ENCODE assay signal across 8 cellular contexts in genomic region chr3:69013256-69014021, GRCh38. TPM values are rescaled to one million over a fixed set of nuclear protein-coding genes. Genes with fewer than 3 reads are reported as not detected.
A peak's percentile ranks its signal among the peaks of the same experiment; 100 is the strongest.
DNase-seq lines count a peak whose midpoint lies in the region; ATAC-seq and TF ChIP-seq lines count a peak whose summit lies in the region.

EOGT (minus strand) TSS chr3:69013684; CDS start chr3:69009846, 3,838 bp downstream.

- peak; percentile 67 for DNase-seq in A172 (ENCODE audit: low spot score)
- peak; percentile 17 for DNase-seq in NCI-H2196 treated with DMSO at 0.1 percent for 48 hours (lab: John Stamatoyannopoulos, UW; ENCODE audit: unreplicated experiment)
- DNase-seq in activated CD4-positive, CD25-positive, alpha-beta regulatory T cell (lab: John Stamatoyannopoulos, UW), result peak; percentile 58 to 71 (median 66)
- peak in 59 of 61 donors; percentile 21 to 92 (median 62) for DNase-seq in caudate nucleus (lab: John Stamatoyannopoulos, UW)
- DNase-seq in islet precursor cell, result peak; percentile 95
- DNase-seq in stimulated activated CD4-positive, alpha-beta T cell treated with anti-CD3 and anti-CD28 coated beads, Interleukin-15, amount 100 ng/mL, for 24 hours, result peak; percentile 91

- peak within 1 kb of the TSS; percentile 78 for H3K27ac ChIP-seq in caudate nucleus (ENCODE audit: low read depth, low read length)

- peak; percentile 78 for TF ChIP-seq POLR2A in GM18505 (IDR thresholded peaks at IDR 0.05; ENCODE audit: borderline replicate concordance, extremely low read depth, insufficient read depth, insufficient read length)

- ATAC-seq in GM18505 (IDR thresholded peaks at IDR 0.05; ENCODE audit: unreplicated experiment) (peak; percentile 86), HG02970 (IDR thresholded peaks at IDR 0.05; ENCODE audit: low FRiP score, unreplicated experiment) (peak; percentile 74)

RNA-seq across cellular contexts. Expression of gene EOGT, which starts in this region (rescaled TPM):
- 16.8 and 16.9 TPM in 2 replicates for total RNA-seq in A172 (2014; rRNA removed; shearing (Covaris generic))

Comparison
In these comparisons a context has a peak if more than half of its experiments do, and no peak if none do; other contexts are left out.
1. Peak in every context shown above with its lines: DNase-seq, ATAC-seq and H3K27ac ChIP-seq.
2. DNase-seq: peak in every context shown above with its lines; median percentile 95 in islet precursor cell; 91 in stimulated activated CD4-positive, alpha-beta T cell treated with anti-CD3 and anti-CD28 coated beads, Interleukin-15, amount 100 ng/mL, for 24 hours; 67 in A172; 66 in activated CD4-positive, CD25-positive, alpha-beta regulatory T cell; 62 in caudate nucleus; 17 in NCI-H2196 treated with DMSO at 0.1 percent for 48 hours.